9 cellular contexts compared by ENCODE assay signal in genomic region chr3:46114324-46114988, GRCh38.
A peak's percentile ranks its signal among the peaks of the same experiment; 100 is the strongest.
DNase-seq lines count a peak whose midpoint lies in the region; ATAC-seq, FAIRE-seq and TF ChIP-seq lines count a peak whose summit lies in the region.
"Had no signal": no experiment of that assay in that cellular context is flagged by ENCODE, and none has a peak within 500 bp of the region (broad histone marks: within the 10 kb centered on the region; RNA-seq: fewer than 3 reads in every experiment).

No MANE protein-coding gene starts in this region.

- H3K36me3 Mint-ChIP-seq in nephron progenitor cell (ENCODE audit: low read depth): no peaks in the 10 kb centered on the region

- BruUV-seq in IMR-90 (replicated peaks; lab: Mats Ljungman, UMichigan): no TSS peak

- no peak overlapping the region for H3K4me3 Mint-ChIP-seq in nephron progenitor cell

- H3K4me3 ChIP-seq in BJ (ENCODE audit: low read depth, low read length) (no peak overlapping the region), IMR-90 (ENCODE audit: insufficient read depth, low read depth, low read length) (no peak overlapping the region), H1 (ENCODE audit: extremely low read depth in 1 of 4, insufficient read depth in 2 of 4, low read depth in 3 of 4, low read length in 4 of 4) (no peak overlapping the region)

- TF ChIP-seq CTCF in BJ (IDR thresholded peaks at IDR 0.05; ENCODE audit: insufficient read depth, low read depth, low read length) (no peak), IMR-90 (conservative IDR thresholded peaks at IDR 0.05; ENCODE audit: low read depth, low read length) (no peak), H1 (IDR thresholded peaks at IDR 0.05; ENCODE audit: control extremely low read depth in 1 of 3, insufficient read depth in 1 of 3, low read depth in 1 of 3, low read length in 3 of 3) (no peak), nephron progenitor cell (IDR thresholded peaks at IDR 0.05) (no peak)

- no peak overlapping the region for H2BK15ac ChIP-seq in IMR-90 (ENCODE audit: low read depth, low read length)
- H2BK15ac ChIP-seq in H1 (ENCODE audit: low read length): no peak overlapping the region

- WGBS in IMR-90 (ENCODE audit: extremely low coverage in 2 of 2, insufficient read length in 1 of 2), 2 experiments: no CpG with 5 or more reads among the region's 1 CpG
- WGBS in H1 (ENCODE audit: extremely low coverage in 1 of 2, insufficient coverage in 1 of 2, insufficient read length in 1 of 2, insufficient replicate concordance in 2 of 2, low coverage in 1 of 2, low lambda C conversion rate in 2 of 2, missing lambda C conversion rate in 1 of 2), 2 experiments: 87% methylated on average over 1 of the region's 1 CpG; no CpG with 5 or more reads in 1 of the 2 experiments

- TF ChIP-seq RAD21 in IMR-90 (IDR thresholded peaks at IDR 0.05; ENCODE audit: low read length) (no peak), H1 (IDR thresholded peaks at IDR 0.05 in 1 of 2, conservative IDR thresholded peaks at IDR 0.05 in 1 of 2; ENCODE audit: low read depth in 2 of 2, low read length in 2 of 2) (no peak)

- H3K27me3 ChIP-seq in BJ (ENCODE audit: control insufficient read depth, insufficient read depth, low read length) (no peaks in the 10 kb centered on the region), IMR-90 (ENCODE audit: control insufficient read depth, insufficient read depth, low read length) (no peaks in the 10 kb centered on the region), H1 (replicated peaks in 1 of 4; ENCODE audit: control insufficient read depth in 3 of 4, extremely low read depth in 1 of 4, insufficient read depth in 3 of 4, low read length in 3 of 4) (no peaks in the 10 kb centered on the region)

- peak; percentile 69 for DNase-seq in BJ (ENCODE audit: low read depth)
- DNase-seq in IMR-90: peak; percentile 76
- DNase-seq in H1 (ENCODE audit: low read depth in 1 of 2, low spot score in 2 of 2): no peak
- DNase-seq in nephron progenitor cell: no peak
- no peak for DNase-seq in hepatic stellate cell (ENCODE audit: low spot score)
- DNase-seq: NCI-H1105 treated with DMSO at 0.1 percent for 48 hours had no signal

- peak overlapping the region; percentile 84; the same call in 1 of the 2 replicates for H3K18ac ChIP-seq in IMR-90 (ENCODE audit: low read depth, low read length)
- H3K18ac ChIP-seq in H1 (ENCODE audit: extremely low read depth, low read length): no peak overlapping the region

- H3K4me2 ChIP-seq in IMR-90 (ENCODE audit: low read depth, low read length): no peak overlapping the region; the same call in 1 of the 2 replicates
- H3K4me2 ChIP-seq in H1 (ENCODE audit: insufficient read depth in 1 of 2, low read depth in 2 of 2, low read length in 2 of 2): no peak overlapping the region

- no peak overlapping the region for H3K56ac ChIP-seq in IMR-90 (ENCODE audit: extremely low read depth, insufficient read depth, low read length)
- no peak overlapping the region for H3K56ac ChIP-seq in H1 (replicated peaks; ENCODE audit: insufficient read length, low read depth, low read length)

- CTCF ChIA-PET in BJ (lab: Yijun Ruan, JAX): interaction anchor here (1.1 kb wide), 1 partner anchor 93 kb away, joined by 4 read pairs; the partner anchor contains the start of gene CCR1
- CTCF ChIA-PET in IMR-90 (lab: Yijun Ruan, JAX): interaction anchor here (0.5 kb wide), 1 partner anchor 15 kb away, joined by 7 read pairs; no protein-coding TSS in a partner anchor
- CTCF ChIA-PET in H1 (lab: Charles Lee; ENCODE audit: partially characterized antibody): interaction anchor here (1.6 kb wide), 1 partner anchor 9 kb away, joined by 3 read pairs; no protein-coding TSS in a partner anchor

- no peak for FAIRE-seq in H1 (lab: Jason Lieb, UNC)

- peaks cover 2% of the 10 kb centered on the region for H3K27me3 Mint-ChIP-seq in nephron progenitor cell (ENCODE audit: low read depth, poor library complexity)

- H3K23ac ChIP-seq in IMR-90 (ENCODE audit: low read depth, low read length) (no peak overlapping the region), H1 (ENCODE audit: insufficient read length) (no peak overlapping the region)

- H2BK120ac ChIP-seq in IMR-90 (ENCODE audit: low read depth, low read length) (peak overlapping the region; percentile 50; the same call in 1 of the 2 replicates), H1 (replicated peaks; ENCODE audit: low read depth, low read length) (no peak overlapping the region)

- H3K9me3 Mint-ChIP-seq in nephron progenitor cell: peaks cover 3% of the 10 kb centered on the region

- 0 out of 2 replicates have a peak overlapping the region, but pooled peaks have one; percentile 56 for H4K91ac ChIP-seq in IMR-90 (ENCODE audit: insufficient read depth, low read depth, low read length)
- H4K91ac ChIP-seq in H1 (replicated peaks; ENCODE audit: insufficient read length, low read length): no peak overlapping the region

- ATAC-seq in IMR-90 (ENCODE audit: low read depth) (peak; percentile 73), HG03439 (IDR thresholded peaks at IDR 0.05; ENCODE audit: unreplicated experiment) (no peak), SK-N-SH treated with all-trans-retinoic acid at 6 μM for 48 hours (no peak), GM21515 (IDR thresholded peaks at IDR 0.05; ENCODE audit: unreplicated experiment) (no peak)

- intact Hi-C loops in IMR-90 (cut with micrococcal nuclease): no loop called here

- peak overlapping the region; percentile 8; the same call in 1 of the 2 replicates for H3K4ac ChIP-seq in IMR-90 (ENCODE audit: low read depth, low read length)
- no peak overlapping the region for H3K4ac ChIP-seq in H1 (replicated peaks; ENCODE audit: insufficient read length, low read depth, low read length)

- H2AK5ac ChIP-seq in IMR-90 (ENCODE audit: low read depth, low read length) (0 out of 2 replicates have a peak overlapping the region, but pooled peaks have one; percentile 4), H1 (ENCODE audit: low read depth, low read length) (no peak overlapping the region)

- no peak overlapping the region for H2BK12ac ChIP-seq in H1 (ENCODE audit: low read depth, low read length)

- H3K79me2 ChIP-seq in H1 (ENCODE audit: control insufficient read depth in 1 of 2, insufficient read depth in 2 of 2, low read length in 2 of 2): no peaks in the 10 kb centered on the region

- H3K23me2 ChIP-seq in H1 (ENCODE audit: low read depth, low read length): no peaks in the 10 kb centered on the region

- H3K4me1 Mint-ChIP-seq in nephron progenitor cell: peaks cover 5% of the 10 kb centered on the region

- peaks cover 2% of the 10 kb centered on the region; the same call in 1 of the 2 replicates for H3K4me1 ChIP-seq in IMR-90 (ENCODE audit: control insufficient read depth, insufficient read depth, low read length)
- H3K4me1 ChIP-seq in H1 (replicated peaks in 1 of 4; ENCODE audit: control insufficient read depth in 3 of 4, insufficient read depth in 4 of 4, low read length in 3 of 4): peaks cover 0 to 3% (median 0%) of the 10 kb centered on the region in 4 experiments; a peak in 3 of 7 replicates

- H3K27ac Mint-ChIP-seq in nephron progenitor cell: peak overlapping the region; percentile 33

- peak overlapping the region; percentile 57; the same call in 1 of the 2 replicates for H4K5ac ChIP-seq in IMR-90 (ENCODE audit: low read depth, low read length)
- H4K5ac ChIP-seq in H1 (ENCODE audit: insufficient read length, low read depth, low read length): no peak overlapping the region

- H4K20me1 ChIP-seq in IMR-90 (ENCODE audit: insufficient read depth, low read length): no peaks in the 10 kb centered on the region
- no peaks in the 10 kb centered on the region for H4K20me1 ChIP-seq in H1 (replicated peaks in 1 of 2; ENCODE audit: control insufficient read depth in 1 of 2, insufficient read depth in 2 of 2, low read length in 2 of 2)

- no peak overlapping the region for H2AK9ac ChIP-seq in IMR-90 (replicated peaks; ENCODE audit: low read depth, low read length, poor library complexity)

- in situ Hi-C loops in IMR-90 (cut with MboI; ENCODE audit: low sequenced_read_pairs): no loop called here

- dilution Hi-C loops in IMR-90 (cut with HindIII; ENCODE audit: low sequenced_read_pairs, unreplicated experiment): no loop called here

- no peak overlapping the region for H2AFZ ChIP-seq in IMR-90 (replicated peaks; ENCODE audit: low read length, poor library complexity)
- H2AFZ ChIP-seq in H1 (ENCODE audit: low read length): no peak overlapping the region

- H3K36me3 ChIP-seq in BJ (ENCODE audit: control insufficient read depth, insufficient read depth, low read length) (no peaks in the 10 kb centered on the region), IMR-90 (ENCODE audit: control insufficient read depth, insufficient read depth, low read length) (no peaks in the 10 kb centered on the region), H1 (ENCODE audit: control insufficient read depth in 2 of 4, insufficient read depth in 4 of 4, low read length in 3 of 4) (no peaks in the 10 kb centered on the region)

- H3K9ac ChIP-seq in IMR-90 (ENCODE audit: low read depth, low read length): no peak overlapping the region
- H3K9ac ChIP-seq in H1 (replicated peaks in 1 of 4; ENCODE audit: extremely low read depth in 1 of 4, low read depth in 3 of 4, low read length in 3 of 4): no peak overlapping the region

- H3K79me1 ChIP-seq in IMR-90 (ENCODE audit: low read depth in 1 of 2, low read length in 2 of 2): no peaks in the 10 kb centered on the region
- H3K79me1 ChIP-seq in H1 (ENCODE audit: low read depth, low read length): no peaks in the 10 kb centered on the region

- POLR2A ChIA-PET in BJ (lab: Charles Lee): no interaction called here
- POLR2A ChIA-PET in IMR-90 (lab: Charles Lee; ENCODE audit: unreplicated experiment): no interaction called here
- POLR2A ChIA-PET in H1 (lab: Charles Lee; ENCODE audit: partially characterized antibody): no interaction called here

- no peaks in the 10 kb centered on the region for H3K9me1 ChIP-seq in IMR-90 (ENCODE audit: insufficient read depth, low read length)

- peaks cover 9% of the 10 kb centered on the region for H3K9me3 ChIP-seq in IMR-90 (ENCODE audit: control insufficient read depth, insufficient read depth, low read length)
- H3K9me3 ChIP-seq in H1 (ENCODE audit: insufficient read depth in 2 of 2, low read depth in 1 of 2, low read length in 1 of 2): no peaks in the 10 kb centered on the region

- TF ChIP-seq EP300 in H1 (IDR thresholded peaks at IDR 0.05; ENCODE audit: borderline replicate concordance in 1 of 2, low read depth in 2 of 2, low read length in 2 of 2): no peak

- 0 out of 2 replicates have a peak overlapping the region, but pooled peaks have one; percentile 25 for H3K14ac ChIP-seq in IMR-90 (replicated peaks; ENCODE audit: low read depth, low read length)
- H3K14ac ChIP-seq in H1 (ENCODE audit: insufficient read length): no peak overlapping the region

- no peak for TF ChIP-seq POLR2A in IMR-90 (IDR thresholded peaks at IDR 0.05; ENCODE audit: low read depth, low read length)
- no peak for TF ChIP-seq POLR2A in H1 (IDR thresholded peaks at IDR 0.05; ENCODE audit: control extremely low read depth in 1 of 2, low read depth in 2 of 2, low read length in 2 of 2)

- peak overlapping the region; percentile 43 for H3K27ac ChIP-seq in IMR-90 (ENCODE audit: insufficient read depth, low read length)
- H3K27ac ChIP-seq in H1 (ENCODE audit: low read depth, low read length): no peak overlapping the region

- H4K8ac ChIP-seq in IMR-90 (ENCODE audit: low read depth in 2 of 2, low read length in 2 of 2) (peak overlapping the region; percentile 51 to 71; a peak in 3 of 4 replicates), H1 (ENCODE audit: extremely low read depth, insufficient read depth, low read length) (no peak overlapping the region)

- H2BK5ac ChIP-seq in IMR-90 (ENCODE audit: low read depth, low read length, poor library complexity, severe bottlenecking) (peak overlapping the region; percentile 83), H1 (ENCODE audit: low read depth, low read length) (no peak overlapping the region)

- H2BK20ac ChIP-seq in IMR-90 (ENCODE audit: low read depth, low read length) (peak overlapping the region; percentile 46), H1 (ENCODE audit: low read length) (no peak overlapping the region)

Comparison
In these comparisons a context has a peak if more than half of its experiments do, and no peak if none do; other contexts are left out.
1. DNase-seq: peak in BJ (single experiment) and IMR-90 (single experiment); none in H1 (0 of 2), nephron progenitor cell (single experiment) and hepatic stellate cell (single experiment).